ENCODE assay signal across 25 cellular contexts in the genomic region with DNA sequence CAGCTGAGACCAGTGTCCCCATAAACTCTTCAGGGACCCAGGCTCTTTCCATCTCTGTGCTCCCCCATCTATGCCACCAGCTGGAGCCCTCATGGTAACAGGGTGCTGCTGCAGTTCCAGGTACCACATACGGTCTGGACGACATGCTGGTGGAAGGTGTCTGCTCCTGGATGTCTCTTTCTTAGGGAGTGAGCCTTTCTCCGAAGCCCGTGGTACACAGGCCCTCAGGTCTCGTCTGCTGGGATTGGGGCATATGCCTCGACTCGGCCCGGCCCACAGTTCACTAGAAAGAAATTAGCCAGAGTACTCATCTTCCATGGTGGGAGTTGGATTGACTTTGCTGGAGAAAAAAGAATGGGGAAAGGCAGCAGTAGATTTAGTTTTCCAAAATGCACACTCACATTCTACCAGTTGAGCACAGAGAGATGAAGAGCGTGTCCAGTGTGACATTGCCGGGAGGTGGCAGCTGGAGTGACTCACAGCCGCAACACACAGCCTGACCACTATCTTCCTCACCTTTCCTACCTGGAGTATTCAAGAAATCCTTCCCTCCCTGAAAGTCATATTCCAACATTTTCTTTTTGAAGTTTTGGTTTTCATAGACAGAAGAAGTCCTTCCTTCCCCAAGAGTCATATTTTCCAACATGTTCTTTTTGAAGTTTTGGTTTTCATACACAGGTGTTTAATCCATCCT. TPM values are rescaled to one million over a fixed set of nuclear protein-coding genes. Genes with fewer than 3 reads are reported as not detected.
"Had no signal": no experiment of that assay in that cellular context is flagged by ENCODE, and none has a peak within 500 bp of the region (broad histone marks: within the 10 kb centered on the region; RNA-seq: fewer than 3 reads in every experiment).

No MANE protein-coding gene starts in this region.

- ATAC-seq: activated CD8-positive, alpha-beta memory T cell treated with anti-CD3 and anti-CD28 coated beads, Interleukin-2, amount 10 ng/mL, durations not matched to agents 7 days and 5 days; T-helper 17 cell; WTC11 had no signal

- H3K9me3 ChIP-seq: breast epithelium had no signal

- H3K4me1 ChIP-seq: breast epithelium had no signal

- DNase-seq: activated CD4-positive, alpha-beta T cell treated with anti-CD3 and anti-CD28 coated beads, Interleukin-2, amount 10 ng/mL, durations not matched to agents 24 days and 14 days; activated CD4-positive, alpha-beta T cell treated with anti-CD3 and anti-CD28 coated beads, Interleukin-2, amount 50 U/mL, for 48 hours; activated CD4-positive, CD25-positive, alpha-beta regulatory T cell treated with anti-CD3 and anti-CD28 coated beads, Interleukin-2, amount 50 U/mL, for 72 hours; activated CD8-positive, alpha-beta memory T cell treated with anti-CD3 and anti-CD28 coated beads, Interleukin-2, amount 10 ng/mL, durations not matched to agents 7 days and 5 days; activated effector memory CD4-positive, alpha-beta T cell treated with Interleukin-2 at 50 U/mL for 16 hours; activated naive CD4-positive, alpha-beta T cell; activated T-cell treated with anti-CD3 and anti-CD28 coated beads, Interleukin-2, amount 50 U/mL, for 24 hours; aorta; central memory CD4-positive, alpha-beta T cell; MM.1S; NCI-H1105; NCI-H1436; NCI-H1694 treated with DMSO at 0.1 percent for 48 hours; NCI-H2029 treated with DMSO at 0.1 percent for 48 hours; NCI-H345; NCI-H510A; NCI-H526 treated with DMSO at 0.1 percent for 48 hours; NK-92 treated with Interleukin-12 subunit alpha and Interleukin-12 subunit beta, amount 100 ng/mL, for 24 hours; SHP77 treated with DMSO at 0.1 percent for 48 hours; T-helper 17 cell; T-helper 9 cell had no signal

- H3K27ac ChIP-seq: breast epithelium had no signal

- H3K27me3 ChIP-seq: breast epithelium had no signal

- H3K36me3 ChIP-seq: breast epithelium had no signal

- FAIRE-seq: RCC 7860 had no signal

- H3K4me3 ChIP-seq: breast epithelium had no signal

RNA-seq across cellular contexts. Expression of a gene that starts 18.6 kb away (rescaled TPM):
- total RNA-seq: activated CD4-positive, alpha-beta T cell treated with anti-CD3 and anti-CD28 coated beads, Interleukin-2, amount 10 ng/mL, durations not matched to agents 24 days and 14 days; activated CD8-positive, alpha-beta memory T cell treated with anti-CD3 and anti-CD28 coated beads, Interleukin-2, amount 10 ng/mL, durations not matched to agents 7 days and 5 days; activated T-helper 1 cell treated with anti-CD3 and anti-CD28 coated beads, Interleukin-12 subunit alpha, Interleukin-12 subunit beta, Interleukin-2, Interleukin-4 antibody, amounts not matched to agents 30 ng/mL and 10 ng/mL and 1 ng/mL, durations not matched to agents 14 hours and 24 hours and 36 hours; aorta; breast epithelium; T-helper 17 cell; WTC11 had no signal
- polyA plus RNA-seq: aorta had no signal

RNA-seq across cellular contexts. Expression of a gene that starts 44.5 kb away (rescaled TPM):
- total RNA-seq: activated CD8-positive, alpha-beta memory T cell treated with anti-CD3 and anti-CD28 coated beads, Interleukin-2, amount 10 ng/mL, durations not matched to agents 7 days and 5 days; T-helper 17 cell had no signal
- polyA plus RNA-seq: aorta had no signal
